In genomic region chr13:109776575-109776974, GRCh38 we compare ENCODE assay signal across 2 cellular contexts.
TF ChIP-seq lines count a peak whose summit lies in the region.

No MANE protein-coding gene starts in this region.

TF ChIP-seq in SK-N-SH, 30 proteins besides CTCF, POLR2A, EP300 and RAD21 (continued from another document):
- TF ChIP-seq PBX3 (IDR thresholded peaks at IDR 0.05), result no peak
- no peak for TF ChIP-seq GATA2 (CRISPR knock-in tag; IDR thresholded peaks at IDR 0.05)
- TF ChIP-seq FOXM1 (IDR thresholded peaks at IDR 0.05; ENCODE audit: low read depth), result no peak

TF ChIP-seq in SK-N-SH treated with all-trans-retinoic acid at 6 μM for 48 hours, 23 proteins besides CTCF, POLR2A, EP300 and RAD21 (continued from another document):
- TF ChIP-seq BACH2 (CRISPR knock-in tag; IDR thresholded peaks at IDR 0.05; ENCODE audit: borderline replicate concordance), result no peak
- no peak for TF ChIP-seq ZNF70 (CRISPR knock-in tag; IDR thresholded peaks at IDR 0.05)
- TF ChIP-seq SNAI2 (CRISPR knock-in tag; IDR thresholded peaks at IDR 0.05), result no peak
- no peak for TF ChIP-seq ESRRG (CRISPR knock-in tag; IDR thresholded peaks at IDR 0.05)
- TF ChIP-seq, protein P1, sequence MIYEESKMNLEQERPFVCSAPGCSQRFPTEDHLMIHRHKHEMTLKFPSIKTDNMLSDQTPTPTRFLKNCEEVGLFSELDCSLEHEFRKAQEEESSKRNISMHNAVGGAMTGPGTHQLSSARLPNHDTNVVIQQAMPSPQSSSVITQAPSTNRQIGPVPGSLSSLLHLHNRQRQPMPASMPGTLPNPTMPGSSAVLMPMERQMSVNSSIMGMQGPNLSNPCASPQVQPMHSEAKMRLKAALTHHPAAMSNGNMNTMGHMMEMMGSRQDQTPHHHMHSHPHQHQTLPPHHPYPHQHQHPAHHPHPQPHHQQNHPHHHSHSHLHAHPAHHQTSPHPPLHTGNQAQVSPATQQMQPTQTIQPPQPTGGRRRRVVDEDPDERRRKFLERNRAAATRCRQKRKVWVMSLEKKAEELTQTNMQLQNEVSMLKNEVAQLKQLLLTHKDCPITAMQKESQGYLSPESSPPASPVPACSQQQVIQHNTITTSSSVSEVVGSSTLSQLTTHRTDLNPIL (CRISPR knock-in tag; IDR thresholded peaks at IDR 0.05; ENCODE audit: low read depth), result no peak
- TF ChIP-seq TCF4 (CRISPR knock-in tag; IDR thresholded peaks at IDR 0.05; ENCODE audit: borderline replicate concordance), result no peak
- no peak for TF ChIP-seq TOX (CRISPR knock-in tag; IDR thresholded peaks at IDR 0.05; ENCODE audit: borderline replicate concordance)
